ENCODE assay signal across 8 cellular contexts in genomic region chr6:25942561-25943147, GRCh38. TPM values are rescaled to one million over a fixed set of nuclear protein-coding genes. Genes with fewer than 3 reads are reported as not detected.
DNase-seq lines count a peak whose midpoint lies in the region; ATAC-seq and TF ChIP-seq lines count a peak whose summit lies in the region.

No MANE protein-coding gene starts in this region.

- ATAC-seq in activated T-cell treated with anti-CD3 and anti-CD28 coated beads, Interleukin-2, amount 50 U/mL, for 72 hours (replicated peaks in 1 of 2): peak; percentile 53 to 63
- ATAC-seq in left colon: peak; percentile 63
- ATAC-seq in activated CD4-positive, CD25-positive, alpha-beta regulatory T cell treated with anti-CD3 and anti-CD28 coated beads, Interleukin-2, amount 50 U/mL, for 24 hours: no peak
- no peak for ATAC-seq in HG03354 (IDR thresholded peaks at IDR 0.05; ENCODE audit: poor library complexity, severe bottlenecking, unreplicated experiment)
- no peak for ATAC-seq in HG03097 (IDR thresholded peaks at IDR 0.05; ENCODE audit: low FRiP score, unreplicated experiment)

- peaks cover 5 to 8% of the 10 kb centered on the region in 2 donors for H3K36me3 Mint-ChIP-seq in activated T-cell treated with anti-CD3 and anti-CD28 coated beads, Interleukin-2, amount 50 U/mL, for 72 hours (ENCODE audit: insufficient read depth in 2 of 2)

- H3K27ac ChIP-seq in VCaP: no peak overlapping the region; the same call in 1 of the 2 replicates

- no peak for DNase-seq in activated T-cell treated with anti-CD3 and anti-CD28 coated beads, Interleukin-2, amount 50 U/mL, for 72 hours
- DNase-seq in activated T-cell treated with anti-CD3 and anti-CD28 coated beads, Interleukin-2, amount 50 U/mL, for 48 hours: no peak
- DNase-seq in NCI-H1694 (lab: John Stamatoyannopoulos, UW) (peak; percentile 6), left colon (no peak)

- H3K4me3 Mint-ChIP-seq in activated T-cell treated with anti-CD3 and anti-CD28 coated beads, Interleukin-2, amount 50 U/mL, for 72 hours: no peak overlapping the region

- intact Hi-C loops in left colon (cut with DNase I, micrococcal nuclease): no loop called here

- H3K9me3 Mint-ChIP-seq in activated T-cell treated with anti-CD3 and anti-CD28 coated beads, Interleukin-2, amount 50 U/mL, for 72 hours: peaks cover 5 to 6% of the 10 kb centered on the region in 2 donors

- H3K27me3 Mint-ChIP-seq in activated T-cell treated with anti-CD3 and anti-CD28 coated beads, Interleukin-2, amount 50 U/mL, for 72 hours (ENCODE audit: low read depth): peaks cover 6% of the 10 kb centered on the region

- no peak overlapping the region for H3K27ac Mint-ChIP-seq in activated T-cell treated with anti-CD3 and anti-CD28 coated beads, Interleukin-2, amount 50 U/mL, for 72 hours

- peak; percentile 96 for TF ChIP-seq CTCF in VCaP (conservative IDR thresholded peaks at IDR 0.05)

- H3K4me1 Mint-ChIP-seq in activated T-cell treated with anti-CD3 and anti-CD28 coated beads, Interleukin-2, amount 50 U/mL, for 72 hours (ENCODE audit: low read depth): peaks cover 43% of the 10 kb centered on the region

RNA-seq across cellular contexts. Expression of gene SLC17A2, which starts 12.2 kb away (rescaled TPM):
- total RNA-seq in activated T-cell treated with anti-CD3 and anti-CD28 coated beads, Interleukin-2, amount 50 U/mL, for 72 hours: not detected
- total RNA-seq in left colon: not detected

RNA-seq across cellular contexts. Expression of gene TRIM38, which starts 19.9 kb away (rescaled TPM):
- 10 to 100 TPM; 21.3 to 39.9 TPM for total RNA-seq in activated T-cell treated with anti-CD3 and anti-CD28 coated beads, Interleukin-2, amount 50 U/mL, for 72 hours
- 10 to 100 TPM in 1 of 2 donors, 1 to 10 TPM in 1; 9.6 to 13.2 TPM for total RNA-seq in left colon

Comparison
In these comparisons a context has a peak if more than half of its experiments do, and no peak if none do; other contexts are left out.
1. ATAC-seq: peak in activated T-cell treated with anti-CD3 and anti-CD28 coated beads, Interleukin-2, amount 50 U/mL, for 72 hours (2 of 2) and left colon (single experiment); none in activated CD4-positive, CD25-positive, alpha-beta regulatory T cell treated with anti-CD3 and anti-CD28 coated beads, Interleukin-2, amount 50 U/mL, for 24 hours (0 of 2), HG03354 (single experiment) and HG03097 (single experiment).